In genomic region chr20:12925214-12925755, GRCh38 we compare ENCODE assay signal across 8 cellular contexts.
DNase-seq lines count a peak whose midpoint lies in the region; ATAC-seq and TF ChIP-seq lines count a peak whose summit lies in the region.

No MANE protein-coding gene starts in this region.

- H3K9ac ChIP-seq in parathyroid adenoma, result no peak overlapping the region

- CTCF ChIA-PET in activated CD4-positive, alpha-beta memory T cell treated with anti-CD3 and anti-CD28 coated beads, Interleukin-2, amount 10 ng/mL, durations not matched to agents 7 days and 5 days (lab: Charles Lee), result interaction anchor here (0.6 to 1.4 kb wide), 2 partner anchors 22 to 182 kb away, joined by 3 read pairs; no protein-coding TSS in a partner anchor

- no peak overlapping the region for H3K4me2 ChIP-seq in parathyroid adenoma (ENCODE audit: low read length)

- peak overlapping the region; percentile 88 for H2AFZ ChIP-seq in parathyroid adenoma

- no peaks in the 10 kb centered on the region for H3K9me3 ChIP-seq in parathyroid adenoma (ENCODE audit: control insufficient read depth, low read length)

- TF ChIP-seq CTCF in parathyroid adenoma (IDR thresholded peaks at IDR 0.05), result peak; percentile 85

- no peaks in the 10 kb centered on the region for H3K79me2 ChIP-seq in parathyroid adenoma

- no peak overlapping the region for H3K27ac Mint-ChIP-seq in activated CD4-positive, alpha-beta memory T cell treated with anti-CD3 and anti-CD28 coated beads, Interleukin-2, amount 10 ng/mL, durations not matched to agents 7 days and 5 days

- peak; percentile 89 for ATAC-seq in GM19452 (IDR thresholded peaks at IDR 0.05; ENCODE audit: unreplicated experiment)
- peak; percentile 98 for ATAC-seq in HG03378 (IDR thresholded peaks at IDR 0.05; ENCODE audit: unreplicated experiment)

- DNase-seq in DMS79 treated with DMSO at 0.1 percent for 48 hours (lab: John Stamatoyannopoulos, UW) (peak; percentile 55), NCI-H345 treated with DMSO at 0.1 percent for 48 hours (lab: John Stamatoyannopoulos, UW; ENCODE audit: unreplicated experiment) (peak; percentile 85), glomerular endothelial cell (ENCODE audit: extremely low read depth, low read depth, low spot score) (peak; percentile 42), KG1 (lab: John Stamatoyannopoulos, UW) (no peak)
- DNase-seq in activated CD4-positive, alpha-beta memory T cell treated with anti-CD3 and anti-CD28 coated beads, Interleukin-2, amount 10 ng/mL, durations not matched to agents 7 days and 5 days, result peak; percentile 16

- H3K36me3 Mint-ChIP-seq in activated CD4-positive, alpha-beta memory T cell treated with anti-CD3 and anti-CD28 coated beads, Interleukin-2, amount 10 ng/mL, durations not matched to agents 7 days and 5 days (ENCODE audit: low read depth), result no peaks in the 10 kb centered on the region

- H3K27ac ChIP-seq in parathyroid adenoma, result no peak overlapping the region

- no peaks in the 10 kb centered on the region for H3K27me3 ChIP-seq in parathyroid adenoma (ENCODE audit: control insufficient read depth, insufficient read depth, low read length)

- POLR2A ChIA-PET in activated CD4-positive, alpha-beta memory T cell treated with anti-CD3 and anti-CD28 coated beads, Interleukin-2, amount 10 ng/mL, durations not matched to agents 7 days and 5 days (lab: Charles Lee), result interaction anchor here (0.6 kb wide), 1 partner anchor 895 kb away, joined by 4 read pairs; no protein-coding TSS in a partner anchor

- no peaks in the 10 kb centered on the region for H3K4me1 Mint-ChIP-seq in activated CD4-positive, alpha-beta memory T cell treated with anti-CD3 and anti-CD28 coated beads, Interleukin-2, amount 10 ng/mL, durations not matched to agents 7 days and 5 days

- H3K36me3 ChIP-seq in parathyroid adenoma (ENCODE audit: control insufficient read depth, insufficient read depth, low read length), result no peaks in the 10 kb centered on the region

- H3K4me3 Mint-ChIP-seq in activated CD4-positive, alpha-beta memory T cell treated with anti-CD3 and anti-CD28 coated beads, Interleukin-2, amount 10 ng/mL, durations not matched to agents 7 days and 5 days, result no peak overlapping the region

- no peaks in the 10 kb centered on the region for H3K27me3 Mint-ChIP-seq in activated CD4-positive, alpha-beta memory T cell treated with anti-CD3 and anti-CD28 coated beads, Interleukin-2, amount 10 ng/mL, durations not matched to agents 7 days and 5 days

- H3K4me1 ChIP-seq in parathyroid adenoma, result no peaks in the 10 kb centered on the region

- no peaks in the 10 kb centered on the region for H3K9me3 Mint-ChIP-seq in activated CD4-positive, alpha-beta memory T cell treated with anti-CD3 and anti-CD28 coated beads, Interleukin-2, amount 10 ng/mL, durations not matched to agents 7 days and 5 days

- no peak overlapping the region for H3K4me3 ChIP-seq in parathyroid adenoma (ENCODE audit: low read depth, low read length)
